Comparison of ENCODE assay signal across 16 cellular contexts in genomic region chr12:3204143-3204542, GRCh38.
DNase-seq lines count a peak whose midpoint lies in the region; ATAC-seq, FAIRE-seq and TF ChIP-seq lines count a peak whose summit lies in the region.
"Had no signal": no experiment of that assay in that cellular context is flagged by ENCODE, and none has a peak within 500 bp of the region (broad histone marks: within the 10 kb centered on the region; RNA-seq: fewer than 3 reads in every experiment).

No MANE protein-coding gene starts in this region.

- H3K9me3 ChIP-seq in BLaER1 (no peaks in the 10 kb centered on the region), GM12878 (replicated peaks; ENCODE audit: control insufficient read depth, insufficient read depth, low read length) (no peaks in the 10 kb centered on the region), hepatocyte (ENCODE audit: low read depth) (no peaks in the 10 kb centered on the region)
- H3K9me3 ChIP-seq: colonic mucosa, lower lobe of right lung, sigmoid colon, transverse colon had no signal

- RAD21 ChIA-PET in GM12878 (lab: Charles Lee; ENCODE audit: unreplicated experiment) = no interaction called here

- SMC1A ChIA-PET in GM12878 (lab: Charles Lee; ENCODE audit: uncharacterized antibody, unreplicated experiment) = no interaction called here

- peaks cover 85% of the 10 kb centered on the region for H3K4me1 ChIP-seq in BLaER1
- H3K4me1 ChIP-seq in GM12878 (ENCODE audit: control insufficient read depth, insufficient read depth, low read length) = no peaks in the 10 kb centered on the region
- H3K4me1 ChIP-seq in hepatocyte (ENCODE audit: insufficient read depth) = peaks cover 9% of the 10 kb centered on the region

- DNase-seq in D341Med (ENCODE audit: low spot score) (peak; percentile 66), NCI-H2107 treated with DMSO at 0.1 percent for 48 hours (lab: John Stamatoyannopoulos, UW; ENCODE audit: unreplicated experiment) (peak; percentile 92), GM12878 (ENCODE audit: low read depth, low spot score) (no peak), RWPE1 (ENCODE audit: low spot score) (no peak), osteocyte (ENCODE audit: extremely low spot score, unreplicated experiment) (no peak), RCC 7860 (ENCODE audit: low spot score) (no peak), hepatocyte (ENCODE audit: low spot score) (no peak)
- DNase-seq: colonic mucosa; lower lobe of right lung; NCI-H345; sigmoid colon; stimulated activated CD4-positive, alpha-beta T cell treated with anti-CD3 and anti-CD28 coated beads, Interleukin-2, amount 100 ng/mL, for 48 hours; transverse colon had no signal

- FAIRE-seq in GM12878 (lab: Jason Lieb, UNC) = no peak
- FAIRE-seq in RCC 7860 (lab: Jason Lieb, UNC) = no peak
- FAIRE-seq: G401.6, TTC549 had no signal

- ATAC-seq in GM12878 = peak; percentile 26; the same call in 1 of the 3 replicates
- ATAC-seq: lower lobe of right lung had no signal

- peaks cover 38% of the 10 kb centered on the region for H3K27me3 ChIP-seq in BLaER1
- H3K27me3 ChIP-seq in GM12878 (replicated peaks in 1 of 2; ENCODE audit: control insufficient read depth in 2 of 2, insufficient read depth in 2 of 2, low read length in 1 of 2) = peaks cover 9 to 12% of the 10 kb centered on the region in 2 experiments
- peaks cover 17% of the 10 kb centered on the region for H3K27me3 ChIP-seq in hepatocyte

- BruUV-seq in GM12878 (replicated peaks; lab: Mats Ljungman, UMichigan) = no TSS peak

- in situ Hi-C loops in GM12878 (cut with MboI) = no loop called here

- no peaks in the 10 kb centered on the region for H3K9me2 ChIP-seq in hepatocyte (replicated peaks; ENCODE audit: insufficient read depth)

- no peak overlapping the region for H3K27ac Mint-ChIP-seq in osteocyte (ENCODE audit: unreplicated experiment)

- peaks cover 37% of the 10 kb centered on the region for H4K20me1 ChIP-seq in BLaER1
- H4K20me1 ChIP-seq in GM12878 (ENCODE audit: control insufficient read depth, insufficient read depth) = no peaks in the 10 kb centered on the region
- H4K20me1 ChIP-seq in hepatocyte (ENCODE audit: insufficient read depth, poor library complexity, severe bottlenecking) = peaks cover 44% of the 10 kb centered on the region

- TF ChIP-seq EP300 in GM12878 (IDR thresholded peaks at IDR 0.05; ENCODE audit: borderline replicate concordance in 1 of 2, control insufficient read depth in 1 of 2, low read depth in 2 of 2, low read length in 2 of 2) = no peak

- CTCF ChIA-PET in GM12878 (lab: Yijun Ruan, JAX) (interaction anchor here (0.7 kb wide), 1 partner anchor 131 kb away, joined by 4 read pairs; no protein-coding TSS in a partner anchor), RWPE1 (lab: Yijun Ruan, JAX) (interaction anchor here (1.5 to 2.6 kb wide), 2 partner anchors 60 to 71 kb away, joined by 4 to 7 read pairs; no protein-coding TSS in a partner anchor)

- H3K9ac ChIP-seq in BLaER1 (no peak overlapping the region), GM12878 (ENCODE audit: control insufficient read depth, insufficient read depth, low read length) (no peak overlapping the region)

- intact Hi-C loops in GM12878 (cut with micrococcal nuclease; ENCODE audit: unreplicated experiment) = no loop called here

- H3K4me3 Mint-ChIP-seq in osteocyte (ENCODE audit: unreplicated experiment) = no peak overlapping the region

- H3K4me2 ChIP-seq in BLaER1 = peak overlapping the region; percentile 89
- no peak overlapping the region for H3K4me2 ChIP-seq in GM12878 (ENCODE audit: control insufficient read depth, insufficient read depth)
- H3K4me2 ChIP-seq in hepatocyte = no peak overlapping the region

- POLR2A ChIA-PET in GM12878 (lab: Charles Lee) = no interaction called here
- POLR2A ChIA-PET in RWPE1 (lab: Yijun Ruan, JAX; ENCODE audit: low non-redundant PET) = no interaction called here

- H3K79me2 ChIP-seq in GM12878 (ENCODE audit: control insufficient read depth, insufficient read depth, low read length) (no peaks in the 10 kb centered on the region), hepatocyte (peaks cover 4% of the 10 kb centered on the region)

- peaks cover 56% of the 10 kb centered on the region for H3K4me1 Mint-ChIP-seq in osteocyte (ENCODE audit: unreplicated experiment)

- TF ChIP-seq CTCF in GM12878 (IDR thresholded peaks at IDR 0.05 in 2 of 3, conservative IDR thresholded peaks at IDR 0.05 in 1 of 3; ENCODE audit: control insufficient read depth in 2 of 3, extremely low read depth in 1 of 3, insufficient read depth in 1 of 3, low read depth in 3 of 3, low read length in 3 of 3) = no peak
- TF ChIP-seq CTCF in RWPE1 (conservative IDR thresholded peaks at IDR 0.05; ENCODE audit: low read depth) = no peak
- no peak for TF ChIP-seq CTCF in osteocyte (IDR thresholded peaks at IDR 0.05)
- TF ChIP-seq CTCF in hepatocyte (IDR thresholded peaks at IDR 0.05; ENCODE audit: poor library complexity) = no peak

- TF ChIP-seq POLR2A in GM12878 (IDR thresholded peaks at IDR 0.05; ENCODE audit: low read depth, low read length) = no peak

- H3K27ac ChIP-seq in BLaER1 (no peak overlapping the region), GM12878 (ENCODE audit: control insufficient read depth, insufficient read depth) (no peak overlapping the region), RWPE1 (no peak overlapping the region), hepatocyte (no peak overlapping the region)
- H3K27ac ChIP-seq: colonic mucosa, lower lobe of right lung, sigmoid colon, transverse colon had no signal

- peaks cover 4% of the 10 kb centered on the region for H3K36me3 Mint-ChIP-seq in osteocyte (ENCODE audit: unreplicated experiment)

- no peaks in the 10 kb centered on the region for H3K36me3 ChIP-seq in BLaER1
- H3K36me3 ChIP-seq in GM12878 (ENCODE audit: control insufficient read depth in 2 of 2, insufficient read depth in 2 of 2, low read length in 1 of 2) = no peaks in the 10 kb centered on the region
- no peaks in the 10 kb centered on the region for H3K36me3 ChIP-seq in hepatocyte (replicated peaks; ENCODE audit: insufficient read depth, low read depth)
- H3K36me3 ChIP-seq: colonic mucosa, lower lobe of right lung, sigmoid colon, transverse colon had no signal

- H3K4me3 ChIP-seq in BLaER1 (no peak overlapping the region), GM12878 (no peak overlapping the region), hepatocyte (no peak overlapping the region)
- H3K4me3 ChIP-seq: colonic mucosa, lower lobe of right lung, sigmoid colon, transverse colon had no signal

- no peak for TF ChIP-seq RAD21 in GM12878 (IDR thresholded peaks at IDR 0.05; ENCODE audit: insufficient read depth, low read depth, low read length)

- H2AFZ ChIP-seq in GM12878 (ENCODE audit: control insufficient read depth, low read depth, low read length) (no peak overlapping the region), hepatocyte (no peak overlapping the region)

- no peaks in the 10 kb centered on the region for H3K27me3 Mint-ChIP-seq in osteocyte (ENCODE audit: unreplicated experiment)

- no peaks in the 10 kb centered on the region for H3K9me3 Mint-ChIP-seq in osteocyte (ENCODE audit: unreplicated experiment)

- 42% methylated on average over 10 of the region's 10 CpGs for WGBS in GM12878 (ENCODE audit: insufficient coverage, insufficient replicate concordance, low lambda C conversion rate, missing lambda C conversion rate)
- 94% methylated on average over 10 of the region's 10 CpGs for WGBS in hepatocyte (ENCODE audit: low lambda C conversion rate, missing lambda C conversion rate)

TF ChIP-seq in GM12878, 131 proteins besides CTCF, POLR2A, EP300 and RAD21:
- TF ChIP-seq ZBTB40 (IDR thresholded peaks at IDR 0.05; ENCODE audit: borderline replicate concordance) = no peak

Comparison
In these comparisons a context has a peak if more than half of its experiments do, and no peak if none do; other contexts are left out.
1. DNase-seq: peak in D341Med (single experiment) and NCI-H2107 treated with DMSO at 0.1 percent for 48 hours (single experiment); none in GM12878 (single experiment), RWPE1 (single experiment), osteocyte (single experiment), RCC 7860 (single experiment) and hepatocyte (single experiment).